In genomic region chr5:32585446-32586250, GRCh38 we compare ENCODE assay signal across 8 cellular contexts. TPM values are rescaled to one million over a fixed set of nuclear protein-coding genes. Genes with fewer than 3 reads are reported as not detected.
DNase-seq lines count a peak whose midpoint lies in the region; ATAC-seq and TF ChIP-seq lines count a peak whose summit lies in the region.

Gene SUB1 (plus strand): TSS chr5:32585557. CDS start chr5:32588513, 2,956 bp downstream.

- H3K9me3 ChIP-seq in PC-9 (ENCODE audit: insufficient read depth, low read depth) (no peaks in the 10 kb centered on the region), esophagus (ENCODE audit: control insufficient read depth in 2 of 2, insufficient read depth in 1 of 2, low read depth in 1 of 2, low read length in 1 of 2) (no peaks in the 10 kb centered on the region), muscle layer of colon (ENCODE audit: low read length) (peaks cover 5% of the 10 kb centered on the region)

- H2AFZ ChIP-seq in PC-9: peak within 1 kb of the TSS; percentile 87

- H3K79me2 ChIP-seq in PC-9 (ENCODE audit: low read depth): peaks cover 30% of the 10 kb centered on the region

- WGBS in esophagus, 2 donors: 0 to 1% methylated on average over 69 to 86 of the region's 86 CpGs

- H3K27ac ChIP-seq in PC-9 (peak within 1 kb of the TSS; percentile 77), esophagus (ENCODE audit: low read depth in 2 of 2, low read length in 1 of 2) (peak within 1 kb of the TSS; percentile 95 to 98), muscle layer of colon (ENCODE audit: low read depth, low read length) (peak within 1 kb of the TSS; percentile 99)

- BruUV-seq in PC-9 (replicated peaks; lab: Mats Ljungman, UMichigan): TSS peak; percentile 82

- DNase-seq in DMS153 treated with DMSO at 0.1 percent for 48 hours (lab: John Stamatoyannopoulos, UW; ENCODE audit: unreplicated experiment) (peak; percentile 94), KBM-7 (peak; percentile 95), PC-9 (peak; percentile 87 to 98)
- peak; percentile 94 for DNase-seq in activated T-cell treated with anti-CD3 and anti-CD28 coated beads, Interleukin-2, amount 50 U/mL, for 1 hour
- DNase-seq in stimulated activated CD8-positive, alpha-beta memory T cell treated with anti-CD3 and anti-CD28 coated beads, Interleukin-7, amount 100 ng/mL, for 24 hours (ENCODE audit: low read depth): peak; percentile 88

- H3K36me3 ChIP-seq in PC-9 (ENCODE audit: low read depth) (peaks cover 18% of the 10 kb centered on the region), esophagus (ENCODE audit: control insufficient read depth in 2 of 2, insufficient read depth in 2 of 2, low read length in 1 of 2) (no peaks in the 10 kb centered on the region), muscle layer of colon (ENCODE audit: insufficient read depth, low read length) (peaks cover 10% of the 10 kb centered on the region)

- H3K27me3 ChIP-seq in PC-9 (ENCODE audit: insufficient read depth, low read depth): no peaks in the 10 kb centered on the region
- H3K27me3 ChIP-seq in esophagus (ENCODE audit: control insufficient read depth in 1 of 2, insufficient read depth in 2 of 2, low read length in 2 of 2): no peaks in the 10 kb centered on the region
- no peaks in the 10 kb centered on the region for H3K27me3 ChIP-seq in muscle layer of colon (ENCODE audit: control insufficient read depth in 1 of 2, insufficient read depth in 2 of 2, low read length in 2 of 2)

- peaks cover 10% of the 10 kb centered on the region for H3K4me1 ChIP-seq in PC-9 (replicated peaks; ENCODE audit: insufficient read depth)
- no peaks in the 10 kb centered on the region for H3K4me1 ChIP-seq in esophagus (ENCODE audit: control insufficient read depth in 2 of 2, insufficient read depth in 2 of 2, low read length in 1 of 2)
- peaks cover 18% of the 10 kb centered on the region for H3K4me1 ChIP-seq in muscle layer of colon (ENCODE audit: insufficient read depth, low read length)

- intact Hi-C loops in PC-9 (cut with micrococcal nuclease; ENCODE audit: unreplicated experiment): loop anchor here (1.0 to 10.0 kb wide), 6 partner anchors 96 to 413 kb away; partner anchors contain the start of genes MTMR12 and ZFR

- peak within 1 kb of the TSS; percentile 70 for H3K9ac ChIP-seq in muscle layer of colon (ENCODE audit: low read length)

- H3F3A ChIP-seq in PC-9 (ENCODE audit: insufficient read depth, low read depth): peaks cover 8% of the 10 kb centered on the region

- H4K20me1 ChIP-seq in PC-9 (ENCODE audit: insufficient read depth): peaks cover 40% of the 10 kb centered on the region

- H3K4me3 ChIP-seq in PC-9 (peak within 1 kb of the TSS; percentile 84), esophagus (ENCODE audit: low read depth in 1 of 2, low read length in 2 of 2) (peak within 1 kb of the TSS; percentile 88 to 96), muscle layer of colon (ENCODE audit: low read depth in 1 of 2, low read length in 2 of 2) (peak within 1 kb of the TSS; percentile 71 to 93)

- in situ Hi-C loops in KBM-7 (cut with MboI; ENCODE audit: low pct_unique_long_range_greater_than_20kb, low sequenced_read_pairs): loop anchor here (25.0 kb wide), 1 partner anchor 98 kb away; no protein-coding TSS in a partner anchor

- peak within 1 kb of the TSS; percentile 94 for H3K4me2 ChIP-seq in PC-9

- POLR2A ChIA-PET in PC-9 (lab: Charles Lee; ENCODE audit: unreplicated experiment): interaction anchor here (0.6 kb wide), 1 partner anchor 241 kb away, joined by 5 read pairs; no protein-coding TSS in a partner anchor

- peak; percentile 41 for ATAC-seq in GM21717 (IDR thresholded peaks at IDR 0.05; ENCODE audit: unreplicated experiment)

- CTCF ChIA-PET in PC-9 (lab: Charles Lee): interaction anchor here (0.5 to 0.8 kb wide), 8 partner anchors 14 to 593 kb away, joined by 3 to 11 read pairs (median 6); no protein-coding TSS in a partner anchor

- no peaks in the 10 kb centered on the region for H3K9me2 ChIP-seq in PC-9 (ENCODE audit: insufficient read depth)

- TF ChIP-seq CTCF in PC-9 (conservative IDR thresholded peaks at IDR 0.05): no peak

RNA-seq across cellular contexts. Expression of gene SUB1, which starts in this region (rescaled TPM):
- 314 and 328 TPM in 2 replicates for total RNA-seq in PC-9 (2021)
- 100 to 1,000 TPM; 106 to 145 TPM for polyA plus RNA-seq in esophagus

Comparison
In these comparisons a context has a peak if more than half of its experiments do, and no peak if none do; other contexts are left out.
1. Peak in every context shown above with its lines: DNase-seq, ATAC-seq, H3K4me3 ChIP-seq and H3K27ac ChIP-seq.